ENCODE assay signal across 8 cellular contexts in genomic region chr9:100472725-100473261, GRCh38. TPM values are rescaled to one million over a fixed set of nuclear protein-coding genes. Genes with fewer than 3 reads are reported as not detected.
DNase-seq lines count a peak whose midpoint lies in the region; ATAC-seq, FAIRE-seq and TF ChIP-seq lines count a peak whose summit lies in the region.

Gene TMEFF1 (plus strand): TSS chr9:100473149. CDS start chr9:100473545, 396 bp downstream.

- peak; percentile 53 for ATAC-seq in HG02798 (IDR thresholded peaks at IDR 0.05; ENCODE audit: poor library complexity, unreplicated experiment)
- peak; percentile 82 to 88 for ATAC-seq in activated T-cell treated with anti-CD3 and anti-CD28 coated beads, Interleukin-2, amount 50 U/mL, for 72 hours (replicated peaks in 1 of 2)
- peak; percentile 64 for ATAC-seq in upper lobe of right lung

- TF ChIP-seq POLR2A in GM12891 (IDR thresholded peaks at IDR 0.05; ENCODE audit: low read depth, low read length): no peak

- H3K27me3 Mint-ChIP-seq in activated T-cell treated with anti-CD3 and anti-CD28 coated beads, Interleukin-2, amount 50 U/mL, for 72 hours (ENCODE audit: low read depth): peaks cover 47% of the 10 kb centered on the region

- peak; percentile 22 for TF ChIP-seq CTCF in fibroblast of the aortic adventitia (IDR thresholded peaks at IDR 0.05; ENCODE audit: insufficient read depth, low read length)
- TF ChIP-seq CTCF in upper lobe of right lung (IDR thresholded peaks at IDR 0.05): peak; percentile 21

- intact Hi-C loops in upper lobe of right lung (cut with DNase I): no loop called here

- H3K9me3 ChIP-seq in neuron (ENCODE audit: low read length) (no peaks in the 10 kb centered on the region), upper lobe of right lung (no peaks in the 10 kb centered on the region)

- H3K36me3 ChIP-seq in neuron (ENCODE audit: insufficient read depth, low read length) (peaks cover 5% of the 10 kb centered on the region), upper lobe of right lung (no peaks in the 10 kb centered on the region)

- no peaks in the 10 kb centered on the region for H3K9me3 Mint-ChIP-seq in activated T-cell treated with anti-CD3 and anti-CD28 coated beads, Interleukin-2, amount 50 U/mL, for 72 hours

- DNase-seq in GM12891 (ENCODE audit: insufficient read length, low spot score) (peak; percentile 68), NCI-H526 treated with DMSO at 0.1 percent for 48 hours (lab: John Stamatoyannopoulos, UW) (peak; percentile 36), fibroblast of the aortic adventitia (ENCODE audit: low read depth) (no peak), upper lobe of right lung (peak; percentile 68), NK-92 (lab: John Stamatoyannopoulos, UW; ENCODE audit: unreplicated experiment) (no peak)
- DNase-seq in activated T-cell treated with anti-CD3 and anti-CD28 coated beads, Interleukin-2, amount 50 U/mL, for 72 hours: peak; percentile 70 to 73

- H3K4me1 Mint-ChIP-seq in activated T-cell treated with anti-CD3 and anti-CD28 coated beads, Interleukin-2, amount 50 U/mL, for 72 hours (ENCODE audit: low read depth): peaks cover 15% of the 10 kb centered on the region

- peak within 1 kb of the TSS; percentile 58 for H2AFZ ChIP-seq in neuron (ENCODE audit: low read depth, low read length)

- peak within 1 kb of the TSS; percentile 74 for H3K4me3 ChIP-seq in fibroblast of the aortic adventitia (ENCODE audit: low read depth, low read length)
- H3K4me3 ChIP-seq in neuron (ENCODE audit: low read length): peak within 1 kb of the TSS; percentile 79
- H3K4me3 ChIP-seq in upper lobe of right lung: peak within 1 kb of the TSS; percentile 56

- no peak within 1 kb of the TSS for H3K27ac ChIP-seq in upper lobe of right lung

- H3K36me3 Mint-ChIP-seq in activated T-cell treated with anti-CD3 and anti-CD28 coated beads, Interleukin-2, amount 50 U/mL, for 72 hours (ENCODE audit: insufficient read depth in 2 of 2): peaks cover 0 to 1% of the 10 kb centered on the region in 2 donors

- no peak within 1 kb of the TSS for H3K27ac Mint-ChIP-seq in activated T-cell treated with anti-CD3 and anti-CD28 coated beads, Interleukin-2, amount 50 U/mL, for 72 hours

- H3K27me3 ChIP-seq in neuron (ENCODE audit: insufficient read depth, low read length): no peaks in the 10 kb centered on the region
- H3K27me3 ChIP-seq in upper lobe of right lung: peaks cover 6% of the 10 kb centered on the region

- FAIRE-seq in GM12891 (lab: Jason Lieb, UNC): no peak

- H3K4me1 ChIP-seq in neuron (ENCODE audit: insufficient read depth, low read length) (peaks cover 18% of the 10 kb centered on the region), upper lobe of right lung (peaks cover 4% of the 10 kb centered on the region)

- peak within 1 kb of the TSS; percentile 70 to 87 for H3K4me3 Mint-ChIP-seq in activated T-cell treated with anti-CD3 and anti-CD28 coated beads, Interleukin-2, amount 50 U/mL, for 72 hours

TF ChIP-seq in GM12891, 5 proteins besides CTCF, POLR2A, EP300 and RAD21:
- TF ChIP-seq PAX5 (IDR thresholded peaks at IDR 0.05; ENCODE audit: insufficient read depth, low read length, severe bottlenecking): no peak
- no peak for TF ChIP-seq POLR2AphosphoS5 (IDR thresholded peaks at IDR 0.05; ENCODE audit: low read depth, low read length)
- TF ChIP-seq SPI1 (IDR thresholded peaks at IDR 0.05; ENCODE audit: low read depth, low read length): no peak
- no peak for TF ChIP-seq POU2F2 (IDR thresholded peaks at IDR 0.05; ENCODE audit: low read depth, low read length)
- no peak for TF ChIP-seq TAF1 (IDR thresholded peaks at IDR 0.05; ENCODE audit: low read depth, low read length)

RNA-seq across cellular contexts. Expression of gene TMEFF1, which starts in this region (rescaled TPM):
- polyA plus RNA-seq in GM12891 (2012; ENCODE audit: low read depth, missing spikeins): 0.04 TPM
- total RNA-seq in activated T-cell treated with anti-CD3 and anti-CD28 coated beads, Interleukin-2, amount 50 U/mL, for 72 hours: under 1 TPM; 0.19 to 0.50 TPM
- total RNA-seq in fibroblast of the aortic adventitia (ENCODE audit: low replicate concordance): 0.49 and 1.3 TPM in 2 replicates
- total RNA-seq in upper lobe of right lung: 0.64 TPM

Comparison
In these comparisons a context has a peak if more than half of its experiments do, and no peak if none do; other contexts are left out.
1. Peak in DNase-seq and ATAC-seq in activated T-cell treated with anti-CD3 and anti-CD28 coated beads, Interleukin-2, amount 50 U/mL, for 72 hours; RNA of the gene not detected or under 1 TPM.
2. Peak in DNase-seq, ATAC-seq and H3K4me3 ChIP-seq in upper lobe of right lung; RNA of the gene not detected or under 1 TPM.
3. DNase-seq: peak in GM12891 (single experiment) and NCI-H526 treated with DMSO at 0.1 percent for 48 hours (single experiment); none in fibroblast of the aortic adventitia (single experiment) and NK-92 (single experiment).
4. Peak in every context shown above with its lines, with median percentiles within 50 percentile points of each other: ATAC-seq and H3K4me3 ChIP-seq.